ENCODE assay signal across 31 cellular contexts in genomic region chr11:128931066-128931465, GRCh38. TPM values are rescaled to one million over a fixed set of nuclear protein-coding genes. Genes with fewer than 3 reads are reported as not detected.
"Had no signal": no experiment of that assay in that cellular context is flagged by ENCODE, and none has a peak within 500 bp of the region (broad histone marks: within the 10 kb centered on the region; RNA-seq: fewer than 3 reads in every experiment).

No MANE protein-coding gene starts in this region.

- H3K27ac Mint-ChIP-seq: dendritic cell treated with granulocyte-macrophage colony-stimulating factor and Interleukin-4, amounts not matched to agents 40 ng/mL and 50 ng/mL, for 4 days; endodermal cell; memory B cell; progenitor cell of endocrine pancreas; stimulated activated naive CD8-positive, alpha-beta T cell treated with anti-CD3 and anti-CD28 coated beads, Interleukin-15, amount 100 ng/mL, for 72 hours had no signal

- H3K4me3 Mint-ChIP-seq: dendritic cell treated with granulocyte-macrophage colony-stimulating factor and Interleukin-4, amounts not matched to agents 40 ng/mL and 50 ng/mL, for 4 days; endodermal cell; memory B cell; naive thymus-derived CD8-positive, alpha-beta T cell; stimulated activated naive CD8-positive, alpha-beta T cell treated with anti-CD3 and anti-CD28 coated beads, Interleukin-15, amount 100 ng/mL, for 72 hours had no signal

- H3K79me2 ChIP-seq: parathyroid adenoma had no signal

- DNase-seq: effector CD8-positive, alpha-beta T cell; endodermal cell; foreskin fibroblast; head of caudate nucleus; kidney; mucosa of descending colon; naive thymus-derived CD8-positive, alpha-beta T cell; right lobe of liver; stimulated activated CD4-positive, alpha-beta T cell treated with anti-CD3 and anti-CD28 coated beads, Interleukin-12 subunit alpha, Interleukin-12 subunit beta, amount 100 ng/mL, for 4 hours; stimulated activated CD4-positive, alpha-beta T cell treated with anti-CD3 and anti-CD28 coated beads, Interleukin-1b, Interleukin-23, amount 100 ng/mL, for 48 hours; stimulated activated CD4-positive, alpha-beta T cell treated with anti-CD3 and anti-CD28 coated beads, Interleukin-4, amount 100 ng/mL, for 1 hour; stimulated activated CD8-positive, alpha-beta memory T cell treated with anti-CD3 and anti-CD28 coated beads, Interleukin-4, amount 100 ng/mL, for 48 hours; stimulated activated naive CD4-positive, alpha-beta T cell; stimulated activated naive CD8-positive, alpha-beta T cell treated with anti-CD3 and anti-CD28 coated beads, Interleukin-15, amount 100 ng/mL, for 72 hours; transverse colon; upper lobe of right lung had no signal

- H3K27me3 Mint-ChIP-seq: stimulated activated naive CD8-positive, alpha-beta T cell treated with anti-CD3 and anti-CD28 coated beads, Interleukin-15, amount 100 ng/mL, for 72 hours had no signal

- H3K4me2 ChIP-seq: smooth muscle cell had no signal

- H3K4me3 ChIP-seq: gastrocnemius medialis, lung, mucosa of descending colon, right lobe of liver, smooth muscle cell, suprapubic skin, transverse colon, upper lobe of right lung, vagina had no signal

- H3K4me1 ChIP-seq: gastrocnemius medialis, parathyroid adenoma, right lobe of liver, transverse colon, upper lobe of right lung, vagina had no signal

- H3K27ac ChIP-seq: epithelial cell of prostate, gastrocnemius medialis, neutrophil, parathyroid adenoma, right lobe of liver, suprapubic skin, transverse colon, upper lobe of right lung, vagina had no signal

- FAIRE-seq: colon, kidney had no signal

- H2AFZ ChIP-seq: parathyroid adenoma had no signal

- H3K9me3 ChIP-seq: gastrocnemius medialis, mucosa of descending colon, neutrophil, right lobe of liver, suprapubic skin, transverse colon, upper lobe of right lung, vagina had no signal

- H3K36me3 Mint-ChIP-seq: naive thymus-derived CD8-positive, alpha-beta T cell had no signal

- H3K36me3 ChIP-seq: gastrocnemius medialis, neutrophil, right lobe of liver, suprapubic skin, transverse colon, upper lobe of right lung, vagina had no signal

- H3K9me3 Mint-ChIP-seq: dendritic cell treated with granulocyte-macrophage colony-stimulating factor and Interleukin-4, amounts not matched to agents 40 ng/mL and 50 ng/mL, for 4 days; endodermal cell; stimulated activated naive CD8-positive, alpha-beta T cell treated with anti-CD3 and anti-CD28 coated beads, Interleukin-15, amount 100 ng/mL, for 72 hours had no signal

- H3K27me3 ChIP-seq: gastrocnemius medialis, neutrophil, right lobe of liver, suprapubic skin, transverse colon, vagina had no signal

- ATAC-seq: left lobe of liver; mucosa of descending colon; naive thymus-derived CD8-positive, alpha-beta T cell; right lobe of liver; upper lobe of right lung had no signal

RNA-seq across cellular contexts. Expression of gene TP53AIP1, which starts 11.6 kb away (rescaled TPM):
- total RNA-seq: endodermal cell; gastrocnemius medialis; glomerular endothelial cell; left lobe of liver; naive thymus-derived CD8-positive, alpha-beta T cell; upper lobe of right lung had no signal
- polyA plus RNA-seq: liver; naive thymus-derived CD8-positive, alpha-beta T cell had no signal

RNA-seq across cellular contexts. Expression of gene KCNJ5, which starts 39.9 kb away (rescaled TPM):
- total RNA-seq: naive thymus-derived CD8-positive, alpha-beta T cell; smooth muscle cell had no signal
- polyA plus RNA-seq: naive thymus-derived CD8-positive, alpha-beta T cell had no signal
